In the genomic region with DNA sequence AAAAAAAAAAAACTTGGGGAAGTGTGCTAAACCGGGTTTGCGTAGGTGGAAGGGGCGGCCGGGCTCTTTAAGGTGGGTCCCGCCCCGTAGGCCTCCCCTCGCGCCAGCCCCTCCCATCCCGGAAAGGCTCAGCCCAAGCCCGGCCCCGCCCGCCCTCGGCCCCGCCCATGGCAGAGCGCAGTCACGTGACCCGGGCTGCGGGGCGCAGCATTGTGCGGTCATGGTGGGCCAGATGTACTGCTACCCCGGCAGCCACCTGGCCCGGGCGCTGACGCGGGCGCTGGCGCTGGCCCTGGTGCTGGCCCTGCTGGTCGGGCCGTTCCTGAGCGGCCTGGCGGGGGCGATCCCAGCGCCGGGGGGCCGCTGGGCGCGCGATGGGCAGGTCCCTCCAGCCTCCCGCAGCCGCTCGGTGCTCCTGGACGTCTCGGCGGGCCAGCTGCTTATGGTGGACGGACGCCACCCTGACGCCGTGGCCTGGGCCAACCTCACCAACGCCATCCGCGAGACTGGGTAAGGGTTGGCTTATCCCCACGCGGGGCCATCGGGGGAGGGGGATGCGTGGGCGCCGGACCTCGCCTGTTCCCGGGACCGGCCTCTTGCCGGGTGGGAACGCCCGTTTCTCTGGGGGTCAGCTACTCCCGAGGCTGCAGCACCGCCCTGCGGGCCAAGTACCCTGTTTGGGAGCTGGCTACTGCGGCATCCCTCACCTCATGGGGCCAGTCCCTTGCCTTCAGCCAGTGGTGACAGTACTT, we compare ENCODE assay signal across 1 cellular context.
A peak's percentile ranks its signal among the peaks of the same experiment; 100 is the strongest.
TF ChIP-seq lines count a peak whose summit lies in the region.

TSS of gene PLBD2 (plus strand) at position 207 of the 752 bp plus-strand sequence. CDS start at position 221, 14 bp downstream.

TF ChIP-seq in H1, 55 proteins besides CTCF, POLR2A, EP300 and RAD21:
- TF ChIP-seq, protein P1, sequence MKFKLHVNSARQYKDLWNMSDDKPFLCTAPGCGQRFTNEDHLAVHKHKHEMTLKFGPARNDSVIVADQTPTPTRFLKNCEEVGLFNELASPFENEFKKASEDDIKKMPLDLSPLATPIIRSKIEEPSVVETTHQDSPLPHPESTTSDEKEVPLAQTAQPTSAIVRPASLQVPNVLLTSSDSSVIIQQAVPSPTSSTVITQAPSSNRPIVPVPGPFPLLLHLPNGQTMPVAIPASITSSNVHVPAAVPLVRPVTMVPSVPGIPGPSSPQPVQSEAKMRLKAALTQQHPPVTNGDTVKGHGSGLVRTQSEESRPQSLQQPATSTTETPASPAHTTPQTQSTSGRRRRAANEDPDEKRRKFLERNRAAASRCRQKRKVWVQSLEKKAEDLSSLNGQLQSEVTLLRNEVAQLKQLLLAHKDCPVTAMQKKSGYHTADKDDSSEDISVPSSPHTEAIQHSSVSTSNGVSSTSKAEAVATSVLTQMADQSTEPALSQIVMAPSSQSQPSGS (IDR thresholded peaks at IDR 0.05; ENCODE audit: low read length) = no peak
- TF ChIP-seq TAF7 (optimal IDR thresholded peaks at IDR 0.05; ENCODE audit: borderline replicate concordance, low read depth, low read length) = peak; percentile 73
- no peak; the same call in 1 of the 2 replicates for TF ChIP-seq SP1 (IDR thresholded peaks at IDR 0.05; ENCODE audit: low read depth, low read length)
- TF ChIP-seq KDM5A (IDR thresholded peaks at IDR 0.05; ENCODE audit: low read length) = no peak
- peak; percentile 67 for TF ChIP-seq POLR2AphosphoS5 (IDR thresholded peaks at IDR 0.05; ENCODE audit: low read depth, low read length)
- TF ChIP-seq TEAD4 (IDR thresholded peaks at IDR 0.05; ENCODE audit: low read depth, low read length) = no peak
- no peak for TF ChIP-seq RFX5 (IDR thresholded peaks at IDR 0.05; ENCODE audit: borderline replicate concordance, low read depth, low read length)
- no peak for TF ChIP-seq RNF2 (IDR thresholded peaks at IDR 0.05; ENCODE audit: borderline replicate concordance, low read depth, low read length, missing control alignments, poor library complexity, severe bottlenecking)
- peak; percentile 85 for TF ChIP-seq EGR1 (IDR thresholded peaks at IDR 0.05; ENCODE audit: borderline replicate concordance, low read depth, low read length)
- TF ChIP-seq CTBP2 (IDR thresholded peaks at IDR 0.05; ENCODE audit: borderline replicate concordance, insufficient read depth, insufficient read length, low read length) = no peak
- TF ChIP-seq TAF1 (IDR thresholded peaks at IDR 0.05; ENCODE audit: low read depth, low read length) = peak; percentile 74
- TF ChIP-seq HDAC2 (IDR thresholded peaks at IDR 0.05; ENCODE audit: borderline replicate concordance in 1 of 2, low read depth in 2 of 2, low read length in 2 of 2) = 0 out of 4 replicates have a peak, but pooled peaks of 1 of the 2 experiments have one; percentile 51
- no peak for TF ChIP-seq BACH1 (IDR thresholded peaks at IDR 0.05; ENCODE audit: low read length)
- peak; percentile 93 to 98; a peak in 3 of 4 replicates for TF ChIP-seq SIN3A (conservative IDR thresholded peaks at IDR 0.05 in 1 of 2, IDR thresholded peaks at IDR 0.05 in 1 of 2; ENCODE audit: low read depth in 1 of 2, low read length in 2 of 2)
- TF ChIP-seq, protein P2, sequence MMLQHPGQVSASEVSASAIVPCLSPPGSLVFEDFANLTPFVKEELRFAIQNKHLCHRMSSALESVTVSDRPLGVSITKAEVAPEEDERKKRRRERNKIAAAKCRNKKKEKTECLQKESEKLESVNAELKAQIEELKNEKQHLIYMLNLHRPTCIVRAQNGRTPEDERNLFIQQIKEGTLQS (IDR thresholded peaks at IDR 0.05; ENCODE audit: insufficient read depth, low read depth, low read length) = peak; percentile 88
- no peak for TF ChIP-seq RXRA (IDR thresholded peaks at IDR 0.05; ENCODE audit: insufficient read depth, low read depth, low read length)
- TF ChIP-seq KDM1A (IDR thresholded peaks at IDR 0.05; ENCODE audit: borderline replicate concordance, low read length) = no peak
- TF ChIP-seq GTF2F1 (IDR thresholded peaks at IDR 0.05; ENCODE audit: borderline replicate concordance, low read depth, low read length) = 0 out of 2 replicates have a peak, but pooled peaks have one; percentile 51
- TF ChIP-seq, protein P3, sequence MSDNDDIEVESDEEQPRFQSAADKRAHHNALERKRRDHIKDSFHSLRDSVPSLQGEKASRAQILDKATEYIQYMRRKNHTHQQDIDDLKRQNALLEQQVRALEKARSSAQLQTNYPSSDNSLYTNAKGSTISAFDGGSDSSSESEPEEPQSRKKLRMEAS (IDR thresholded peaks at IDR 0.05) = peak; percentile 68
- TF ChIP-seq, protein P4, sequence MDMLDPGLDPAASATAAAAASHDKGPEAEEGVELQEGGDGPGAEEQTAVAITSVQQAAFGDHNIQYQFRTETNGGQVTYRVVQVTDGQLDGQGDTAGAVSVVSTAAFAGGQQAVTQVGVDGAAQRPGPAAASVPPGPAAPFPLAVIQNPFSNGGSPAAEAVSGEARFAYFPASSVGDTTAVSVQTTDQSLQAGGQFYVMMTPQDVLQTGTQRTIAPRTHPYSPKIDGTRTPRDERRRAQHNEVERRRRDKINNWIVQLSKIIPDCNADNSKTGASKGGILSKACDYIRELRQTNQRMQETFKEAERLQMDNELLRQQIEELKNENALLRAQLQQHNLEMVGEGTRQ (IDR thresholded peaks at IDR 0.05; ENCODE audit: low read length) = peak; percentile 94
- TF ChIP-seq CBX5 (IDR thresholded peaks at IDR 0.05; ENCODE audit: low read depth, low read length) = no peak
- TF ChIP-seq SP2 (IDR thresholded peaks at IDR 0.05; ENCODE audit: low read length) = no peak
- no peak for TF ChIP-seq RBBP5 (IDR thresholded peaks at IDR 0.05; ENCODE audit: borderline replicate concordance, low read depth, low read length)
- no peak for TF ChIP-seq NANOG (IDR thresholded peaks at IDR 0.05; ENCODE audit: insufficient read depth, low read depth, low read length, poor library complexity, severe bottlenecking)
- peak; percentile 91 for TF ChIP-seq CREB1 (IDR thresholded peaks at IDR 0.05)
- no peak for TF ChIP-seq CHD2 (IDR thresholded peaks at IDR 0.05; ENCODE audit: low read length)
- TF ChIP-seq NRF1 (IDR thresholded peaks at IDR 0.05; ENCODE audit: low read depth, low read length) = no peak
- TF ChIP-seq SAP30 (IDR thresholded peaks at IDR 0.05; ENCODE audit: insufficient read depth, insufficient replicate concordance, low read length) = no peak
- TF ChIP-seq KDM4A (IDR thresholded peaks at IDR 0.05; ENCODE audit: low read depth, low read length, severe bottlenecking) = peak; percentile 84
- TF ChIP-seq JUN (IDR thresholded peaks at IDR 0.05; ENCODE audit: low read depth, low read length) = no peak
- peak; percentile 64 for TF ChIP-seq PHF8 (conservative IDR thresholded peaks at IDR 0.05; ENCODE audit: low read depth, low read length)
- peak; percentile 92 for TF ChIP-seq TCF12 (IDR thresholded peaks at IDR 0.05; ENCODE audit: low read depth, low read length)
